ENCODE assay signal across 8 cellular contexts in the genomic region with DNA sequence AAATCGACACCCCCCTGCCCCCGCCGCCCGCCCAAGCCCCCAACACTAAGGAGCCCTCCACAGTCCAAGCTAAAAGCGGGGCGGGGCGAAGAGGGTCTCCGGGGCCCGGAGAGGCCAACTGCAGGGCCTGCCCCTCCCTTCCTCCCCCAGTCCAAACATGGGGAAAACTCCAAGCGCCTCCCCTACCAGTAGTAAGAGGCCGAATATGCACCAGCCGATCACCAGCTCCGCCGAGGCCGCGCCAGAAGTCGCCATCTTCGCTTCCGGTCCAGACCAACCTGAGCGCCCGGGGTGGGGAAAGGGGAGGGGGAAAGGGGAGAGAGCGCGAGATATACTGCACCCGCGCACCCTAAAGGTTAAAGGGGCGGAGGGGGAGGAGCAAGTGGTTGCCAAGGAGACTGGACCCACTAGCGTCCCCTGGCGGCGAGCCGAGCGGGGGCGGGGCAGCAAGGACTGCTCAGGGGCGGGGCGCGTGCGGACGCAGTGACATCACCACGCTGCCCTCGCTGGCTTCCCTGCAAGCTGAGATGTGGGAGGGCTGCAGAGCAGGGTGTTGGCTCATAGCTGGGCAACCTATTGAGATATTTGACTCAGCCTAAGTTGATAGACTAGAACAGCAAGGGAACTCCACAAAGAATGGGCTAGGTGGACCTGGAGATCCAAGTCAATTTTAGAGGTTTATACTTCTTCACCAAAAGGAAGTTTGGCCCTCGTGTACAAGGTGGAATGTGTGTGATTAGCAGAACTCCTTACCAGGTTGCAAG. TPM values are rescaled to one million over a fixed set of nuclear protein-coding genes. Genes with fewer than 3 reads are reported as not detected.
DNase-seq lines count a peak whose midpoint lies in the region; ATAC-seq and TF ChIP-seq lines count a peak whose summit lies in the region.

A gene (minus strand): TSS at position 384 of the 764 bp plus-strand sequence. CDS start 129 bp downstream, at position 255.

- no peaks in the 10 kb centered on the region for H3K4me1 ChIP-seq in colonic mucosa

- peak within 1 kb of the TSS; percentile 90 for H3K4me3 Mint-ChIP-seq in activated CD4-positive, alpha-beta T cell treated with anti-CD3 and anti-CD28 coated beads, Interleukin-2, amount 10 ng/mL, durations not matched to agents 24 days and 14 days

- H3K36me3 Mint-ChIP-seq in activated CD4-positive, alpha-beta T cell treated with anti-CD3 and anti-CD28 coated beads, Interleukin-2, amount 10 ng/mL, durations not matched to agents 24 days and 14 days (ENCODE audit: low read depth): no peaks in the 10 kb centered on the region

- peaks cover 31% of the 10 kb centered on the region for H3K4me1 Mint-ChIP-seq in activated CD4-positive, alpha-beta T cell treated with anti-CD3 and anti-CD28 coated beads, Interleukin-2, amount 10 ng/mL, durations not matched to agents 24 days and 14 days

- H3K9ac ChIP-seq in colonic mucosa (ENCODE audit: low read depth in 2 of 2, low read length in 2 of 2): peak within 1 kb of the TSS; percentile 89 to 94

- peak within 1 kb of the TSS; percentile 47 for H3K4me3 ChIP-seq in colonic mucosa

- no peaks in the 10 kb centered on the region for H3K36me3 ChIP-seq in colonic mucosa

- no peaks in the 10 kb centered on the region for H3K27me3 Mint-ChIP-seq in activated CD4-positive, alpha-beta T cell treated with anti-CD3 and anti-CD28 coated beads, Interleukin-2, amount 10 ng/mL, durations not matched to agents 24 days and 14 days

- H3K9me3 Mint-ChIP-seq in activated CD4-positive, alpha-beta T cell treated with anti-CD3 and anti-CD28 coated beads, Interleukin-2, amount 10 ng/mL, durations not matched to agents 24 days and 14 days: peaks cover 14% of the 10 kb centered on the region

- no peaks in the 10 kb centered on the region for H3K27me3 ChIP-seq in colonic mucosa
- H3K27me3 ChIP-seq in layer of hippocampus (ENCODE audit: control insufficient read depth, insufficient read depth, low read length): no peaks in the 10 kb centered on the region

- H3K27ac ChIP-seq in colonic mucosa (peak within 1 kb of the TSS; percentile 80), layer of hippocampus (ENCODE audit: low read depth, low read length) (peak within 1 kb of the TSS; percentile 88)

- peak; percentile 93 for TF ChIP-seq CTCF in colonic mucosa (IDR thresholded peaks at IDR 0.05)

- no peaks in the 10 kb centered on the region for H3K9me3 ChIP-seq in colonic mucosa

- DNase-seq in C1 segment of cervical spinal cord (lab: John Stamatoyannopoulos, UW) (peak; percentile 41 to 98 (median 93)), NCI-H526 (lab: John Stamatoyannopoulos, UW) (peak; percentile 85 to 96), colonic mucosa (peak; percentile 99)
- peak; percentile 100 for DNase-seq in activated CD4-positive, alpha-beta T cell treated with anti-CD3 and anti-CD28 coated beads, Interleukin-2, amount 10 ng/mL, durations not matched to agents 24 days and 14 days
- peak; percentile 99 to 100 for DNase-seq in stimulated activated CD4-positive, alpha-beta T cell treated with anti-CD3 and anti-CD28 coated beads, Interleukin-1b, Interleukin-23, amount 100 ng/mL, for 4 hours (ENCODE audit: low read depth in 2 of 2)

- peak within 1 kb of the TSS; percentile 84 for H3K27ac Mint-ChIP-seq in activated CD4-positive, alpha-beta T cell treated with anti-CD3 and anti-CD28 coated beads, Interleukin-2, amount 10 ng/mL, durations not matched to agents 24 days and 14 days

- ATAC-seq in GM19324 (IDR thresholded peaks at IDR 0.05; ENCODE audit: low FRiP score, unreplicated experiment): peak; percentile 97
- peak; percentile 96 for ATAC-seq in HG03469 (IDR thresholded peaks at IDR 0.05; ENCODE audit: unreplicated experiment)

- intact Hi-C loops in activated CD4-positive, alpha-beta T cell treated with anti-CD3 and anti-CD28 coated beads, Interleukin-2, amount 10 ng/mL, durations not matched to agents 24 days and 14 days (cut with micrococcal nuclease): loop anchor here (1.0 to 5.0 kb wide), 6 partner anchors 19 to 870 kb away; a partner anchor contains a TSS
- intact Hi-C loops in colonic mucosa (cut with DNase I): no loop called here

RNA-seq across cellular contexts. Expression of the gene that starts here (rescaled TPM):
- 13.0 and 13.5 TPM in 2 replicates for total RNA-seq in activated CD4-positive, alpha-beta T cell treated with anti-CD3 and anti-CD28 coated beads, Interleukin-2, amount 10 ng/mL, durations not matched to agents 24 days and 14 days
- 10 to 100 TPM; 34.2 to 74.1 TPM for total RNA-seq in colonic mucosa

Comparison
In these comparisons a context has a peak if more than half of its experiments do, and no peak if none do; other contexts are left out.
1. Peak in every context shown above with its lines: DNase-seq, ATAC-seq, H3K4me3 ChIP-seq and H3K27ac ChIP-seq.